Comparison of ENCODE assay signal across 14 cellular contexts in the genomic region with DNA sequence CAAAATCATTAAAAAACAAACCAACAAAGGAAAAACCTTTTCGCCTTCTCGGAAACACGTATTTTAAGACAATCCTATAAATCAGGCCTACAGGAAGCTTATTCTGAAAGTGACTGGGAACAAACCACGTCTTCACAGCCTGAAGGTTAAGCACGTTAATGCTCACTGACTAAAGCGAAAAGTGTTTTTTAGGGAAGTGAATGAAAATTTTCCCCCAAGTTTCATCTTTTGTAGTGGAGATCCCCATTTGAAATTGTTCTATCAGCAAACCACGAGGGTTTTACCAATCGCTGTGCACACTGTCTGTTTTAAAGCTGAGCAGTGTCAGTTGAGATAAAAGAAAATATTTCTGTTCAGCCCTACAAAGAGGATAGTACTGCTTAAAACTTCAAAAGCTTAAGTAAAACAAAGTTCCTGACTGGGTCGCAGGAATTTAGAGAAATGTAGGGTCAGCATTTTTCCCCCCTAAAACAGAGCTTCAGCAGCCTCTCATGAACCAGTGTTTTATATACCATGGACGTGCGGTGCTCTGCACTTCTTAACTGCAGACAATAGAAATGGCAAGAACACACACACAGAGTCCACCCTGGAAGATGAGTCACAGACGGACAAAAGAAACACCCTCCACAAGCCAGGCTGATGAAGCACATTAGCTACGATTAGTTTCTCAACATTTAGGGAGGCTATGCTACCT. TPM values are rescaled to one million over a fixed set of nuclear protein-coding genes. Genes with fewer than 3 reads are reported as not detected.
DNase-seq lines count a peak whose midpoint lies in the region; ATAC-seq and TF ChIP-seq lines count a peak whose summit lies in the region.
"Had no signal": no experiment of that assay in that cellular context is flagged by ENCODE, and none has a peak within 500 bp of the region (broad histone marks: within the 10 kb centered on the region; RNA-seq: fewer than 3 reads in every experiment).

No MANE protein-coding gene starts in this region.

- peaks cover 59% of the 10 kb centered on the region for H3K4me1 Mint-ChIP-seq in mesothelial cell of epicardium
- H3K4me1 Mint-ChIP-seq: activated naive CD4-positive, alpha-beta T cell treated with anti-CD3 and anti-CD28 coated beads, Interleukin-2, amount 10 ng/mL, durations not matched to agents 7 days and 5 days; B cell had no signal

- H3K9me3 Mint-ChIP-seq in mesothelial cell of epicardium: no peaks in the 10 kb centered on the region
- H3K9me3 Mint-ChIP-seq: activated naive CD4-positive, alpha-beta T cell treated with anti-CD3 and anti-CD28 coated beads, Interleukin-2, amount 10 ng/mL, durations not matched to agents 7 days and 5 days had no signal

- TF ChIP-seq CTCF in dorsolateral prefrontal cortex (IDR thresholded peaks at IDR 0.05 in 54 of 56, conservative IDR thresholded peaks at IDR 0.05 in 2 of 56; ENCODE audit: low read depth in 1 of 56, partially characterized antibody in 56 of 56) (no peak), mesothelial cell of epicardium (IDR thresholded peaks at IDR 0.05; ENCODE audit: unreplicated experiment) (no peak)

- no peaks in the 10 kb centered on the region for H3K27me3 ChIP-seq in dorsolateral prefrontal cortex

- peak overlapping the region in 6 of 59 donors; percentile 1 to 20 (median 7) for H3K4me3 ChIP-seq in dorsolateral prefrontal cortex

- intact Hi-C loops in dorsolateral prefrontal cortex (cut with DNase I): no loop called here

- H3K27ac ChIP-seq in dorsolateral prefrontal cortex: peak overlapping the region in 32 of 59 donors; percentile 0 to 65 (median 34)

- no peaks in the 10 kb centered on the region for H3K36me3 Mint-ChIP-seq in mesothelial cell of epicardium
- H3K36me3 Mint-ChIP-seq: activated naive CD4-positive, alpha-beta T cell treated with anti-CD3 and anti-CD28 coated beads, Interleukin-2, amount 10 ng/mL, durations not matched to agents 7 days and 5 days had no signal

- peak overlapping the region; percentile 86 for H3K27ac Mint-ChIP-seq in mesothelial cell of epicardium
- H3K27ac Mint-ChIP-seq: activated naive CD4-positive, alpha-beta T cell treated with anti-CD3 and anti-CD28 coated beads, Interleukin-2, amount 10 ng/mL, durations not matched to agents 7 days and 5 days; B cell had no signal

- ATAC-seq in GM19463 (IDR thresholded peaks at IDR 0.05; ENCODE audit: unreplicated experiment): no peak
- ATAC-seq: left lobe of liver, Right ventricle myocardium inferior had no signal

- peak; percentile 65 for DNase-seq in AG08395 (ENCODE audit: low spot score)
- DNase-seq in NCI-H226: peak; percentile 18
- no peak for DNase-seq in dorsolateral prefrontal cortex
- no peak for DNase-seq in mesothelial cell of epicardium (ENCODE audit: low spot score in 2 of 2, unreplicated experiment in 2 of 2)
- no peak for DNase-seq in activated naive CD4-positive, alpha-beta T cell treated with anti-CD3 and anti-CD28 coated beads, Interleukin-2, amount 50 U/mL, for 16 hours
- DNase-seq in stimulated activated CD4-positive, alpha-beta T cell treated with anti-CD3 and anti-CD28 coated beads, Interleukin-1b, Interleukin-23, amount 100 ng/mL, for 48 hours: no peak
- DNase-seq in activated CD8-positive, alpha-beta memory T cell treated with anti-CD3 and anti-CD28 coated beads for 24 hours: no peak
- DNase-seq: activated naive CD4-positive, alpha-beta T cell treated with anti-CD3 and anti-CD28 coated beads, Interleukin-2, amount 10 ng/mL, durations not matched to agents 7 days and 5 days; NCI-H2029 treated with DMSO at 0.1 percent for 48 hours; small intestine had no signal

- H3K27me3 Mint-ChIP-seq in mesothelial cell of epicardium (ENCODE audit: low read depth): no peaks in the 10 kb centered on the region

- H3K4me3 Mint-ChIP-seq in mesothelial cell of epicardium: no peak overlapping the region
- H3K4me3 Mint-ChIP-seq: activated naive CD4-positive, alpha-beta T cell treated with anti-CD3 and anti-CD28 coated beads, Interleukin-2, amount 10 ng/mL, durations not matched to agents 7 days and 5 days; B cell had no signal

RNA-seq across cellular contexts. Expression of a gene that starts 34.9 kb away (rescaled TPM):
- 100 to 1,000 TPM in 1 of 120 experiments, 10 to 100 TPM in 119; 36.4 to 160 (median 55.7) TPM for total RNA-seq in dorsolateral prefrontal cortex
- 24.3 to 25.0 TPM (median 24.5 TPM) in 3 replicates for total RNA-seq in mesothelial cell of epicardium

Comparison
In these comparisons a context has a peak if more than half of its experiments do, and no peak if none do; other contexts are left out.
1. DNase-seq: peak in AG08395 (single experiment) and NCI-H226 (single experiment); none in dorsolateral prefrontal cortex (0 of 10), mesothelial cell of epicardium (0 of 2), activated naive CD4-positive, alpha-beta T cell treated with anti-CD3 and anti-CD28 coated beads, Interleukin-2, amount 50 U/mL, for 16 hours (single experiment), stimulated activated CD4-positive, alpha-beta T cell treated with anti-CD3 and anti-CD28 coated beads, Interleukin-1b, Interleukin-23, amount 100 ng/mL, for 48 hours (single experiment) and activated CD8-positive, alpha-beta memory T cell treated with anti-CD3 and anti-CD28 coated beads for 24 hours (single experiment).